In the genomic region with DNA sequence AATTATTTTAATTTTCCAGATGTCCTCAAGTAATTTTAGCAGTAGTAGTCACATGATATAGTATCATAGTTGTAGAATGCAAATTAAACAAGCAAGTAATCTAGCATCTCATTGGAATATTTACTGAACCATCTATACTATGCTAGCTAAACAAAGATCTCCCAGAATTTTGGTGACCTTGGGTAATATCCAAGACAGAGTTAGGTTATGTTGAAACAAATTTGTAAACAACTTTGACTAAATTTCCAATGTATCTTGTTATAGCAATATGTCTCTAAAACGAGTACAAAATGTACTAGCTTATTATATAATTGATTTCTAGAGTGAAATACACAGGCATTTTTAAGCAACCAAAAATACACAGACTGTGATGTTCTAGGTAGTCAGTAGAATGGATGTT, we compare ENCODE assay signal across 1 cellular context.
TF ChIP-seq lines count a peak whose summit lies in the region.

No MANE protein-coding gene starts in this region.

TF ChIP-seq in IMR-90, 13 proteins besides CTCF, POLR2A, EP300 and RAD21:
- TF ChIP-seq BHLHE40 (IDR thresholded peaks at IDR 0.05; ENCODE audit: low read depth, low read length) (no peak), RFX5 (IDR thresholded peaks at IDR 0.05; ENCODE audit: low read depth, low read length) (no peak), FOS (IDR thresholded peaks at IDR 0.05; ENCODE audit: low read depth, low read length) (no peak), CHD1 (IDR thresholded peaks at IDR 0.05; ENCODE audit: low read depth, low read length) (no peak), MAZ (IDR thresholded peaks at IDR 0.05; ENCODE audit: borderline replicate concordance, low read depth, low read length) (no peak), NFE2L2 (IDR thresholded peaks at IDR 0.05; ENCODE audit: low read depth, low read length) (no peak), CEBPB (IDR thresholded peaks at IDR 0.05; ENCODE audit: low read depth, low read length) (no peak), MAFK (IDR thresholded peaks at IDR 0.05; ENCODE audit: low read depth, low read length) (no peak), RCOR1 (IDR thresholded peaks at IDR 0.05; ENCODE audit: insufficient replicate concordance, low read length) (no peak), SMC3 (IDR thresholded peaks at IDR 0.05; ENCODE audit: low read depth, low read length) (no peak), MXI1 (IDR thresholded peaks at IDR 0.05; ENCODE audit: borderline replicate concordance, low read depth, low read length) (no peak)
- TF ChIP-seq, protein P1, sequence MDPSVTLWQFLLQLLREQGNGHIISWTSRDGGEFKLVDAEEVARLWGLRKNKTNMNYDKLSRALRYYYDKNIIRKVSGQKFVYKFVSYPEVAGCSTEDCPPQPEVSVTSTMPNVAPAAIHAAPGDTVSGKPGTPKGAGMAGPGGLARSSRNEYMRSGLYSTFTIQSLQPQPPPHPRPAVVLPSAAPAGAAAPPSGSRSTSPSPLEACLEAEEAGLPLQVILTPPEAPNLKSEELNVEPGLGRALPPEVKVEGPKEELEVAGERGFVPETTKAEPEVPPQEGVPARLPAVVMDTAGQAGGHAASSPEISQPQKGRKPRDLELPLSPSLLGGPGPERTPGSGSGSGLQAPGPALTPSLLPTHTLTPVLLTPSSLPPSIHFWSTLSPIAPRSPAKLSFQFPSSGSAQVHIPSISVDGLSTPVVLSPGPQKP (IDR thresholded peaks at IDR 0.05; ENCODE audit: borderline replicate concordance, low read depth, low read length), result no peak
- TF ChIP-seq, protein P2, sequence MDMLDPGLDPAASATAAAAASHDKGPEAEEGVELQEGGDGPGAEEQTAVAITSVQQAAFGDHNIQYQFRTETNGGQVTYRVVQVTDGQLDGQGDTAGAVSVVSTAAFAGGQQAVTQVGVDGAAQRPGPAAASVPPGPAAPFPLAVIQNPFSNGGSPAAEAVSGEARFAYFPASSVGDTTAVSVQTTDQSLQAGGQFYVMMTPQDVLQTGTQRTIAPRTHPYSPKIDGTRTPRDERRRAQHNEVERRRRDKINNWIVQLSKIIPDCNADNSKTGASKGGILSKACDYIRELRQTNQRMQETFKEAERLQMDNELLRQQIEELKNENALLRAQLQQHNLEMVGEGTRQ (IDR thresholded peaks at IDR 0.05; ENCODE audit: low read depth, low read length), result no peak
TF ChIP-seq in IMR-90: peak in this region for 0.
